In the genomic region with DNA sequence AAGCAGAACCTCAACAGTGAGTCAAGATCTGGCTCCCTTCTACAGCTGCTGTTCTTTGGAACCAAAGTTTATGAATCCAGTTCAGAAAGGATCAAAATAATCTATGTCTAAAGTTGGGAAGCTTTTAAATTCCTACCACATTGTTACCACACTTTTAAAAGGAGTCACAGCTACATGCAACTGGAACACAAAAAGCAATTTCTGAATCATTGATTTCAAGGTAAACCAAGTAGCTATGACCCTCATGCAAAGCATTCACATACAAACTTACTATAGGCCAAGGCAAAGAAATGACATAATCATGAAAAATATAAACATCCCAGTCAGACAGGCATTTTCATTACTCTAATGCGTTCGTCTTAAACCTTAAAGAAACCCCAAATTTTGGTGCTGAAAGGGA, we compare ENCODE assay signal across 1 cellular context.
TF ChIP-seq lines count a peak whose summit lies in the region.

No MANE protein-coding gene starts in this region.

TF ChIP-seq in WTC11, 78 proteins besides CTCF, POLR2A, EP300 and RAD21 (continued from another document):
- TF ChIP-seq NR2C2 (CRISPR knock-in tag; IDR thresholded peaks at IDR 0.05) (no peak), HMGXB4 (CRISPR knock-in tag; IDR thresholded peaks at IDR 0.05) (no peak), KAT7 (CRISPR knock-in tag; IDR thresholded peaks at IDR 0.05; ENCODE audit: borderline replicate concordance) (no peak)
- TF ChIP-seq, protein P1, sequence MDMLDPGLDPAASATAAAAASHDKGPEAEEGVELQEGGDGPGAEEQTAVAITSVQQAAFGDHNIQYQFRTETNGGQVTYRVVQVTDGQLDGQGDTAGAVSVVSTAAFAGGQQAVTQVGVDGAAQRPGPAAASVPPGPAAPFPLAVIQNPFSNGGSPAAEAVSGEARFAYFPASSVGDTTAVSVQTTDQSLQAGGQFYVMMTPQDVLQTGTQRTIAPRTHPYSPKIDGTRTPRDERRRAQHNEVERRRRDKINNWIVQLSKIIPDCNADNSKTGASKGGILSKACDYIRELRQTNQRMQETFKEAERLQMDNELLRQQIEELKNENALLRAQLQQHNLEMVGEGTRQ (CRISPR knock-in tag; IDR thresholded peaks at IDR 0.05) = no peak
TF ChIP-seq in WTC11: peak in this region for 0.
